ENCODE assay signal across 9 cellular contexts in the genomic region with DNA sequence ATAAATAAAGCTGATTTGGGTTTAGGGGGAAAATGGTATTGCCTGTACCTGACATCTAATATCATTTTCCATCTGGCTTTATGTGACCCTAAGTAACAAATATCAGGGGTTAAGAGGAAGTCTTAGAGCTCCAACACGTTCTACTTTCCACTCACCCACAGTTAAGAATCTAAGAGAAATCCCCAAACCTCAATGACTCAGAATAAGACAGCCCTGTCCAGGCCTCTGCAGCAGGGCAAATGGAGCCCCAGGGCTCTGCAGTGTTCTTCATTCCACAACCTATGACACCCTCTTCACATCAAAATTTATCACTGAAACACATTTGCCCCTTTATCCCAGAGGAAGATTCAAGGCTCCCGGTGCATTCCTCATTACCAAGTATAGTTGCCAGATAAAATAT. TPM values are rescaled to one million over a fixed set of nuclear protein-coding genes. Genes with fewer than 3 reads are reported as not detected.
DNase-seq lines count a peak whose midpoint lies in the region; ATAC-seq and TF ChIP-seq lines count a peak whose summit lies in the region.
"Had no signal": no experiment of that assay in that cellular context is flagged by ENCODE, and none has a peak within 500 bp of the region (broad histone marks: within the 10 kb centered on the region; RNA-seq: fewer than 3 reads in every experiment).

No MANE protein-coding gene starts in this region.

- H3K4me3 Mint-ChIP-seq in osteocyte (ENCODE audit: unreplicated experiment), result no peak overlapping the region
- H3K4me3 Mint-ChIP-seq in activated naive CD4-positive, alpha-beta T cell treated with anti-CD3 and anti-CD28 coated beads for 36 hours, result no peak overlapping the region

- intact Hi-C loops in activated naive CD4-positive, alpha-beta T cell treated with anti-CD3 and anti-CD28 coated beads for 36 hours (cut with micrococcal nuclease), result no loop called here

- no peak for TF ChIP-seq CTCF in osteocyte (IDR thresholded peaks at IDR 0.05)

- no peak for DNase-seq in activated CD4-positive, CD25-positive, alpha-beta regulatory T cell treated with anti-CD3 and anti-CD28 coated beads, Interleukin-2, amount 50 U/mL, for 72 hours
- DNase-seq in osteocyte (ENCODE audit: extremely low spot score, unreplicated experiment) (no peak), hepatic stellate cell (ENCODE audit: low spot score) (no peak)
- DNase-seq in activated naive CD4-positive, alpha-beta T cell treated with anti-CD3 and anti-CD28 coated beads for 36 hours, result no peak
- DNase-seq in stimulated activated CD4-positive, alpha-beta T cell treated with anti-CD3 and anti-CD28 coated beads, Interleukin-12 subunit alpha, Interleukin-12 subunit beta, amount 100 ng/mL, for 4 hours, result no peak

- H3K27ac Mint-ChIP-seq in osteocyte (ENCODE audit: unreplicated experiment), result peak overlapping the region; percentile 60
- H3K27ac Mint-ChIP-seq in activated naive CD4-positive, alpha-beta T cell treated with anti-CD3 and anti-CD28 coated beads for 36 hours, result no peak overlapping the region

- peak; percentile 56 to 69 for ATAC-seq in activated CD4-positive, CD25-positive, alpha-beta regulatory T cell treated with anti-CD3 and anti-CD28 coated beads, Interleukin-2, amount 50 U/mL, for 24 hours
- ATAC-seq in HG03045 (IDR thresholded peaks at IDR 0.05; ENCODE audit: unreplicated experiment) (peak; percentile 99), SK-N-SH treated with all-trans-retinoic acid at 6 μM for 48 hours (peak; percentile 55; the same call in 2 of the 3 replicates)
- ATAC-seq: A549 had no signal

- no peaks in the 10 kb centered on the region for H3K9me3 Mint-ChIP-seq in osteocyte (ENCODE audit: unreplicated experiment)
- H3K9me3 Mint-ChIP-seq in activated naive CD4-positive, alpha-beta T cell treated with anti-CD3 and anti-CD28 coated beads for 36 hours, result no peaks in the 10 kb centered on the region

- H3K4me1 Mint-ChIP-seq in osteocyte (ENCODE audit: unreplicated experiment), result peaks cover 31% of the 10 kb centered on the region
- peaks cover 3% of the 10 kb centered on the region for H3K4me1 Mint-ChIP-seq in activated naive CD4-positive, alpha-beta T cell treated with anti-CD3 and anti-CD28 coated beads for 36 hours (ENCODE audit: low read depth)

- CTCF ChIA-PET in activated naive CD4-positive, alpha-beta T cell treated with anti-CD3 and anti-CD28 coated beads for 36 hours (lab: Charles Lee), result no interaction called here

- H3K27me3 Mint-ChIP-seq in osteocyte (ENCODE audit: unreplicated experiment), result no peaks in the 10 kb centered on the region
- peaks cover 14% of the 10 kb centered on the region for H3K27me3 Mint-ChIP-seq in activated naive CD4-positive, alpha-beta T cell treated with anti-CD3 and anti-CD28 coated beads for 36 hours (ENCODE audit: low read depth)

- no peaks in the 10 kb centered on the region for H3K36me3 Mint-ChIP-seq in osteocyte (ENCODE audit: unreplicated experiment)
- H3K36me3 Mint-ChIP-seq in activated naive CD4-positive, alpha-beta T cell treated with anti-CD3 and anti-CD28 coated beads for 36 hours (ENCODE audit: low read depth), result no peaks in the 10 kb centered on the region

TF ChIP-seq in SK-N-SH treated with all-trans-retinoic acid at 6 μM for 48 hours, 23 proteins besides CTCF, POLR2A, EP300 and RAD21:
- no peak for TF ChIP-seq BACH2 (CRISPR knock-in tag; IDR thresholded peaks at IDR 0.05; ENCODE audit: borderline replicate concordance)
- no peak for TF ChIP-seq PATZ1 (CRISPR knock-in tag; IDR thresholded peaks at IDR 0.05; ENCODE audit: borderline replicate concordance)
- no peak for TF ChIP-seq RARB (CRISPR knock-in tag; IDR thresholded peaks at IDR 0.05)
- no peak for TF ChIP-seq TCF4 (CRISPR knock-in tag; IDR thresholded peaks at IDR 0.05; ENCODE audit: borderline replicate concordance)
- TF ChIP-seq ZFP3 (CRISPR knock-in tag; IDR thresholded peaks at IDR 0.05), result no peak
- no peak for TF ChIP-seq CSDC2 (CRISPR knock-in tag; IDR thresholded peaks at IDR 0.05)
- TF ChIP-seq ISL1 (CRISPR knock-in tag; IDR thresholded peaks at IDR 0.05), result no peak

RNA-seq across cellular contexts. Expression of gene TENT5A, which starts 20.3 kb away (rescaled TPM):
- 25.8 and 27.0 TPM in 2 replicates for total RNA-seq in osteocyte
- 1 to 10 TPM in 1 of 2 experiments, under 1 TPM in 1; 0.72 to 1.0 TPM for total RNA-seq in activated naive CD4-positive, alpha-beta T cell treated with anti-CD3 and anti-CD28 coated beads for 36 hours

Comparison
In these comparisons a context has a peak if more than half of its experiments do, and no peak if none do; other contexts are left out.
1. RNA of gene TENT5A, which starts 20.3 kb away (total RNA-seq): 25.8 to 27.0 TPM in osteocyte; 0.72 to 1.0 TPM in activated naive CD4-positive, alpha-beta T cell treated with anti-CD3 and anti-CD28 coated beads for 36 hours; every median in the first group is over 10 times any median in the second.
2. Peak in every context shown above with its lines, with median percentiles within 50 percentile points of each other: ATAC-seq.